In the genomic region with DNA sequence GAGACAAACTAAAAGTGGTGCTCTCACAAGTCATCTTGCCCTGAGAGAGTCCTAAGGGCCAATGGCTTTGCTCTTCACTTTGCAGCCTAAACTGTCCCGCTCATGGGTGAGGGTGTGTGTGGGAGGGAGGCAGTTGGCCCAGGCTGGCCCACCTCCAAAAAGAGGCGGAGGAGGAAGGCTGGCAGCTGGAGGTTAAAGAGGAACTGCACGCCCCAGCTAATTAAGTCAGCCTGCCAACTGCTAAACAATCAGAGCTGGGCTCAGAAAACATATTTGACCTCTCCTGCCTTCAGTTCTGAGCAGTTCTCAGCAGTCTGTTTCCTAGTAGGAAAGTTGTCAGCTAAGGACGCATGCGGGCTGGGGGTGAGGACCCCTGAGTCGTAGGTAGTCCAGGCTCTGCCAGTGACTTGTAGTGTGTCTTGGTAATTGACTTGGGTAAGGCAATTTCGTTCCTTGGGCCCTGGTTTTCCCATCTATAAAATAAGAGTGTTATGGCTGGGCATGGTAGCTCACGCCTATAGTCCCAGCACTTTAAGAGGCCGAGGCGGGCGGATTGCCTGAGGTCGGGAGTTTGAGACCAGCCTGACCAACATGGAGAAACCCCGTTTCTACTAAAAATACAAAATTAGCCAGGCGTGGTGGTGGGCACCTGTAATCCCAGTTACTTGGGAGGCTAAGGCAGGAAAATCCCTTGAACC, we compare ENCODE assay signal across 10 cellular contexts. TPM values are rescaled to one million over a fixed set of nuclear protein-coding genes. Genes with fewer than 3 reads are reported as not detected.
A peak's percentile ranks its signal among the peaks of the same experiment; 100 is the strongest.
DNase-seq lines count a peak whose midpoint lies in the region; ATAC-seq and TF ChIP-seq lines count a peak whose summit lies in the region.
"Had no signal": no experiment of that assay in that cellular context is flagged by ENCODE, and none has a peak within 500 bp of the region (broad histone marks: within the 10 kb centered on the region; RNA-seq: fewer than 3 reads in every experiment).

No MANE protein-coding gene starts in this region.

- ATAC-seq in body of pancreas (peak; percentile 73), aorta (ENCODE audit: low FRiP score) (peak; percentile 63), HG03565 (IDR thresholded peaks at IDR 0.05; ENCODE audit: unreplicated experiment) (no peak), HG03025 (IDR thresholded peaks at IDR 0.05; ENCODE audit: low FRiP score, unreplicated experiment) (no peak)

- no peak for TF ChIP-seq POLR2A in body of pancreas (IDR thresholded peaks at IDR 0.05)

- no peaks in the 10 kb centered on the region for H3K9me3 ChIP-seq in body of pancreas
- no peaks in the 10 kb centered on the region for H3K9me3 ChIP-seq in aorta (ENCODE audit: control insufficient read depth, low read length)

- no peak for TF ChIP-seq CTCF in body of pancreas (IDR thresholded peaks at IDR 0.05)

- DNase-seq in NCI-H1105 treated with DMSO at 0.1 percent for 48 hours (lab: John Stamatoyannopoulos, UW) (peak; percentile 25), NCI-H1105 (lab: John Stamatoyannopoulos, UW) (no peak), body of pancreas (peak; percentile 45 to 76 (median 74)), lung microvascular endothelial cell (ENCODE audit: low read depth in 2 of 2) (peak; percentile 8 to 51), aorta (peak; percentile 78 to 83), DMS153 treated with DMSO at 0.1 percent for 48 hours (lab: John Stamatoyannopoulos, UW; ENCODE audit: unreplicated experiment) (no peak)
- DNase-seq: 8988T, islet precursor cell had no signal

- H3K27ac ChIP-seq in body of pancreas: peak overlapping the region in 2 of 4 donors; percentile 34 to 68
- H3K27ac ChIP-seq in aorta (ENCODE audit: low read depth in 1 of 2, low read length in 2 of 2): no peak overlapping the region

- intact Hi-C loops in body of pancreas (cut with DNase I): no loop called here
- intact Hi-C loops in aorta (cut with DNase I): no loop called here

- H3K36me3 ChIP-seq in body of pancreas (replicated peaks in 1 of 2; ENCODE audit: insufficient read depth in 1 of 2, low read depth in 2 of 2): no peaks in the 10 kb centered on the region
- H3K36me3 ChIP-seq in aorta (ENCODE audit: control insufficient read depth in 1 of 2, insufficient read depth in 2 of 2, low read length in 1 of 2): peaks cover 0 to 2% of the 10 kb centered on the region in 2 donors

- H3K4me3 ChIP-seq in body of pancreas (no peak overlapping the region), aorta (ENCODE audit: low read length in 2 of 2) (no peak overlapping the region)

- H3K4me1 ChIP-seq in body of pancreas (peaks cover 27% of the 10 kb centered on the region), aorta (ENCODE audit: control insufficient read depth in 1 of 2, insufficient read depth in 2 of 2, low read length in 2 of 2) (no peaks in the 10 kb centered on the region)

- H3K27me3 ChIP-seq in body of pancreas (no peaks in the 10 kb centered on the region), aorta (ENCODE audit: control insufficient read depth in 1 of 2, insufficient read depth in 2 of 2, low read length in 1 of 2) (no peaks in the 10 kb centered on the region)

- WGBS in body of pancreas, 2 donors: 56 to 68% methylated on average over 14 of the region's 14 CpGs
- 71 to 75% methylated on average over 14 of the region's 14 CpGs for WGBS in aorta, 2 donors

RNA-seq across cellular contexts. Expression of gene GSS, which starts 17.0 kb away (rescaled TPM):
- total RNA-seq in body of pancreas (10 to 100 TPM; 24.6 to 33.0 TPM), lung microvascular endothelial cell (54.3 and 61.1 TPM in 2 replicates), aorta (10 to 100 TPM; 22.9 to 24.3 TPM)
- polyA plus RNA-seq in aorta: 10 to 100 TPM; 12.9 to 31.5 TPM

RNA-seq across cellular contexts. Expression of gene MYH7B, which starts 17.1 kb away (rescaled TPM):
- total RNA-seq in body of pancreas: 1 to 10 TPM in 1 of 2 donors, under 1 TPM in 1; 0.52 to 1.3 TPM
- under 0.01 TPM in 2 replicates for total RNA-seq in lung microvascular endothelial cell
- total RNA-seq in aorta: under 1 TPM; 0.57 to 0.88 TPM
- 1 to 10 TPM in 1 of 2 donors, under 1 TPM in 1; 0.13 to 4.6 TPM for polyA plus RNA-seq in aorta

Comparison
In these comparisons a context has a peak if more than half of its experiments do, and no peak if none do; other contexts are left out.
1. DNase-seq: peak in NCI-H1105 treated with DMSO at 0.1 percent for 48 hours (single experiment), body of pancreas (4 of 4), lung microvascular endothelial cell (2 of 2) and aorta (2 of 2); none in NCI-H1105 (single experiment) and DMS153 treated with DMSO at 0.1 percent for 48 hours (single experiment).
2. ATAC-seq: peak in body of pancreas (single experiment) and aorta (single experiment); none in HG03565 (single experiment) and HG03025 (single experiment).